In the genomic region with DNA sequence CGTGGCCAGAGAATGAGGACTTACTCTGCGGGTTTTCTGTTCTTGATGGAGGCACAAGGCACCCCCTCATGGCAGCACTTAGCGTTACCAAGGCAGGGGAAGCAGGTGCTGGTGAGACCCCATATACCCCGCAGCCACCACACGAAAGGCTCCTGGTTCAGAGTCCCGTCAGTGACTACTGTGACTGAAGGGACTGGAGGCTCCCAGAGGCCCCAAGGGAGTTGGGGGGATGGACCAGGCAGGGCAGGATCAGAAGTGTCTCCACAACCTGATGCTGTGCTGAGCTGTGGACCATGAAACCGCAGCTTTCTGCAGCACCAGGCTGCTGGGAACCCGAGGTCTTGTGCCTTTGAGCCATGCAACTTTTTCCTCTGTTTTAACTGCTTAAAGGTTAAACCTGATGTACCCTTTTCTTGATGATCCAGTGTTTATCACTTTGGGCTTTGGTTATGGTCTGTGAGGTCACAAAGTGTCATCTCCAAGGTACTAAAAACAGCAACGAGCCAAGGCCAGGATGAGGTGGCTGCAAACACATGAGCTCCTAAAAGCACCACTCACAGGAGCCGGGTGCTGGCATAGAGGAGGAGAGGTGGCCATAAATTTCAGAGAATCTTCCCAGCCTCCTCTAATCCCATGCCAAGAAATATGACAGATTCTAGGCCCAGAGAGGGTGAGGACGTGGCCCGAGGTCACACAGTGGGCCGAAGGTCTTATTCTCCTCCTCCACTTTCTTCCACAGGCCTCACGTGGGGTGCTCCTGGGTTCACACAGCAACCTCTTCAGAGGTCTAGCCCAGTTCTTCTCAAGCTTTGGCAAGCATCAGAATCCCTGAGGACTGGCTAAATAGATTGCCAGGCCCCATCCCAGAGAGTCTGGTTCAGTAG, we compare ENCODE assay signal across 11 cellular contexts. TPM values are rescaled to one million over a fixed set of nuclear protein-coding genes. Genes with fewer than 3 reads are reported as not detected.
DNase-seq lines count a peak whose midpoint lies in the region; ATAC-seq and TF ChIP-seq lines count a peak whose summit lies in the region.
"Had no signal": no experiment of that assay in that cellular context is flagged by ENCODE, and none has a peak within 500 bp of the region (broad histone marks: within the 10 kb centered on the region; RNA-seq: fewer than 3 reads in every experiment).

No MANE protein-coding gene starts in this region.

- TF ChIP-seq RAD21 in SK-N-SH (IDR thresholded peaks at IDR 0.05; ENCODE audit: low read length) = peak; percentile 31

- ATAC-seq in SK-N-SH treated with all-trans-retinoic acid at 6 μM for 48 hours (no peak), HG02759 (IDR thresholded peaks at IDR 0.05; ENCODE audit: unreplicated experiment) (peak; percentile 33), WTC11 (peak; percentile 50)
- ATAC-seq in stimulated activated memory B cell treated with anti-CD40 and anti-IgM and Interleukin-4, amounts not matched to agents 10 μg/mL and 1 μg/mL and 100 μg/mL, for 72 hours = peak; percentile 69
- ATAC-seq: T-cell had no signal

- H3K9me3 Mint-ChIP-seq in WTC11 = no peaks in the 10 kb centered on the region
- no peaks in the 10 kb centered on the region for H3K9me3 Mint-ChIP-seq in stimulated activated memory B cell treated with anti-CD40 and anti-IgM and Interleukin-4, amounts not matched to agents 10 μg/mL and 1 μg/mL and 100 μg/mL, for 72 hours
- H3K9me3 Mint-ChIP-seq: T-cell had no signal

- CTCF ChIA-PET in SK-N-SH (lab: Yijun Ruan, JAX) = interaction anchor here (0.7 to 2.4 kb wide), 3 partner anchors 11 to 76 kb away, joined by 3 to 11 read pairs (median 4); no protein-coding TSS in a partner anchor
- CTCF ChIA-PET in WTC11 (lab: Charles Lee) = interaction anchor here (0.9 to 6.6 kb wide), 2 partner anchors 76 to 97 kb away, joined by 3 to 60 read pairs; no protein-coding TSS in a partner anchor

- no peak overlapping the region for H3K9ac ChIP-seq in SK-N-SH

- no peaks in the 10 kb centered on the region for H3K79me2 ChIP-seq in SK-N-SH (ENCODE audit: insufficient read depth)

- H3K36me3 ChIP-seq in SK-N-SH (replicated peaks in 1 of 2; ENCODE audit: control insufficient read depth in 1 of 2, insufficient read depth in 2 of 2, low read length in 1 of 2) (no peaks in the 10 kb centered on the region), right atrium auricular region (no peaks in the 10 kb centered on the region)
- H3K36me3 ChIP-seq: neutrophil had no signal

- H3K4me1 ChIP-seq in SK-N-SH (ENCODE audit: control insufficient read depth in 1 of 2, insufficient read depth in 2 of 2, low read depth in 1 of 2, low read length in 1 of 2) (peaks cover 0 to 17% of the 10 kb centered on the region in 2 experiments; a peak in 1 of 4 replicates), right atrium auricular region (peaks cover 0 to 43% of the 10 kb centered on the region in 2 donors)

- no peaks in the 10 kb centered on the region for H3K27me3 ChIP-seq in SK-N-SH (ENCODE audit: insufficient read depth)
- H3K27me3 ChIP-seq in right atrium auricular region = no peaks in the 10 kb centered on the region

- H3K4me1 Mint-ChIP-seq in WTC11 = peaks cover 4% of the 10 kb centered on the region; the same call in 1 of the 2 replicates
- H3K4me1 Mint-ChIP-seq in stimulated activated memory B cell treated with anti-CD40 and anti-IgM and Interleukin-4, amounts not matched to agents 10 μg/mL and 1 μg/mL and 100 μg/mL, for 72 hours = peaks cover 83% of the 10 kb centered on the region

- 87% methylated on average over 9 of the region's 14 CpGs for WGBS in SK-N-SH (ENCODE audit: low lambda C conversion rate)

- no peak for DNase-seq in SK-N-SH
- peak; percentile 41 for DNase-seq in WTC11 (ENCODE audit: low spot score)
- DNase-seq in NCI-H1694 (lab: John Stamatoyannopoulos, UW) = no peak
- no peak for DNase-seq in right atrium auricular region (ENCODE audit: low spot score)
- no peak for DNase-seq in stimulated activated CD4-positive, alpha-beta T cell treated with anti-CD3 and anti-CD28 coated beads, Interleukin-4, amount 100 ng/mL, for 4 hours
- DNase-seq: T-cell had no signal

- H3K9me2 ChIP-seq in SK-N-SH = no peaks in the 10 kb centered on the region

- no peak overlapping the region for H3K4me3 Mint-ChIP-seq in WTC11
- peak overlapping the region; percentile 3 for H3K4me3 Mint-ChIP-seq in stimulated activated memory B cell treated with anti-CD40 and anti-IgM and Interleukin-4, amounts not matched to agents 10 μg/mL and 1 μg/mL and 100 μg/mL, for 72 hours
- H3K4me3 Mint-ChIP-seq: T-cell had no signal

- POLR2A ChIA-PET in SK-N-SH (lab: Yijun Ruan, JAX) (interaction anchor here (0.5 kb wide), 1 partner anchor 245 kb away, joined by 3 read pairs; no protein-coding TSS in a partner anchor), WTC11 (lab: Charles Lee) (interaction anchor here (0.6 kb wide), 1 partner anchor 343 kb away, joined by 3 read pairs; no protein-coding TSS in a partner anchor)

- no peaks in the 10 kb centered on the region for H4K20me1 ChIP-seq in SK-N-SH (ENCODE audit: insufficient read depth)

- H3K4me3 ChIP-seq in SK-N-SH (ENCODE audit: low read depth in 2 of 2, low read length in 1 of 2) = no peak overlapping the region
- H3K4me3 ChIP-seq in right atrium auricular region = no peak overlapping the region

- TF ChIP-seq CTCF in SK-N-SH (IDR thresholded peaks at IDR 0.05) (no peak), WTC11 (IDR thresholded peaks at IDR 0.05) (no peak), right atrium auricular region (IDR thresholded peaks at IDR 0.05) (no peak)

- no peak for TF ChIP-seq EP300 in SK-N-SH (IDR thresholded peaks at IDR 0.05; ENCODE audit: borderline replicate concordance in 1 of 2, low read depth in 1 of 2, low read length in 1 of 2)

- H3F3A ChIP-seq in SK-N-SH (replicated peaks; ENCODE audit: insufficient read depth) = no peaks in the 10 kb centered on the region

- H2AFZ ChIP-seq in SK-N-SH (ENCODE audit: low read depth) = no peak overlapping the region

- H3K27ac ChIP-seq in SK-N-SH (ENCODE audit: low read depth in 2 of 2, low read length in 1 of 2) = no peak overlapping the region
- no peak overlapping the region for H3K27ac ChIP-seq in right atrium auricular region
- H3K27ac ChIP-seq: neutrophil had no signal

- H3K36me3 Mint-ChIP-seq in WTC11 = no peaks in the 10 kb centered on the region
- H3K36me3 Mint-ChIP-seq in stimulated activated memory B cell treated with anti-CD40 and anti-IgM and Interleukin-4, amounts not matched to agents 10 μg/mL and 1 μg/mL and 100 μg/mL, for 72 hours = peaks cover 3% of the 10 kb centered on the region
- H3K36me3 Mint-ChIP-seq: T-cell had no signal

- H3K4me2 ChIP-seq in SK-N-SH = no peak overlapping the region

- H3K27ac Mint-ChIP-seq in WTC11 = no peak overlapping the region
- peak overlapping the region; percentile 93 for H3K27ac Mint-ChIP-seq in stimulated activated memory B cell treated with anti-CD40 and anti-IgM and Interleukin-4, amounts not matched to agents 10 μg/mL and 1 μg/mL and 100 μg/mL, for 72 hours
- H3K27ac Mint-ChIP-seq: T-cell had no signal

- H3K9me3 ChIP-seq in SK-N-SH = no peaks in the 10 kb centered on the region
- no peaks in the 10 kb centered on the region for H3K9me3 ChIP-seq in right atrium auricular region
- H3K9me3 ChIP-seq: neutrophil had no signal

- H3K27me3 Mint-ChIP-seq in WTC11 (ENCODE audit: low read depth) = peaks cover 13% of the 10 kb centered on the region
- H3K27me3 Mint-ChIP-seq in stimulated activated memory B cell treated with anti-CD40 and anti-IgM and Interleukin-4, amounts not matched to agents 10 μg/mL and 1 μg/mL and 100 μg/mL, for 72 hours = peaks cover 24% of the 10 kb centered on the region

TF ChIP-seq in SK-N-SH, 30 proteins besides CTCF, POLR2A, EP300 and RAD21 (continues in another document):
- TF ChIP-seq SIN3A (IDR thresholded peaks at IDR 0.05; ENCODE audit: borderline replicate concordance, low read depth, low read length) (no peak), NFIC (IDR thresholded peaks at IDR 0.05; ENCODE audit: borderline replicate concordance) (no peak), MEF2A (IDR thresholded peaks at IDR 0.05; ENCODE audit: borderline replicate concordance, low read depth) (no peak), FOXJ3 (CRISPR knock-in tag; IDR thresholded peaks at IDR 0.05) (no peak), TCF12 (IDR thresholded peaks at IDR 0.05) (no peak), POLR2AphosphoS5 (IDR thresholded peaks at IDR 0.05; ENCODE audit: low read depth, low read length) (no peak), NRF1 (IDR thresholded peaks at IDR 0.05; ENCODE audit: low read depth, low read length) (no peak)

TF ChIP-seq in SK-N-SH treated with all-trans-retinoic acid at 6 μM for 48 hours, 23 proteins besides CTCF, POLR2A, EP300 and RAD21 (continues in another document):
- no peak for TF ChIP-seq PPARA (CRISPR knock-in tag; IDR thresholded peaks at IDR 0.05; ENCODE audit: borderline replicate concordance)

TF ChIP-seq in WTC11, 78 proteins besides CTCF, POLR2A, EP300 and RAD21 (continues in another document):
- TF ChIP-seq, protein P1, sequence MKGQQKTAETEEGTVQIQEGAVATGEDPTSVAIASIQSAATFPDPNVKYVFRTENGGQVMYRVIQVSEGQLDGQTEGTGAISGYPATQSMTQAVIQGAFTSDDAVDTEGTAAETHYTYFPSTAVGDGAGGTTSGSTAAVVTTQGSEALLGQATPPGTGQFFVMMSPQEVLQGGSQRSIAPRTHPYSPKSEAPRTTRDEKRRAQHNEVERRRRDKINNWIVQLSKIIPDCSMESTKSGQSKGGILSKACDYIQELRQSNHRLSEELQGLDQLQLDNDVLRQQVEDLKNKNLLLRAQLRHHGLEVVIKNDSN (CRISPR knock-in tag; IDR thresholded peaks at IDR 0.05) = no peak
- TF ChIP-seq, protein P2, sequence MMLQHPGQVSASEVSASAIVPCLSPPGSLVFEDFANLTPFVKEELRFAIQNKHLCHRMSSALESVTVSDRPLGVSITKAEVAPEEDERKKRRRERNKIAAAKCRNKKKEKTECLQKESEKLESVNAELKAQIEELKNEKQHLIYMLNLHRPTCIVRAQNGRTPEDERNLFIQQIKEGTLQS (CRISPR knock-in tag; conservative IDR thresholded peaks at IDR 0.05) = no peak
- no peak for TF ChIP-seq ZNF121 (CRISPR knock-in tag; IDR thresholded peaks at IDR 0.05)
- TF ChIP-seq, protein P3, sequence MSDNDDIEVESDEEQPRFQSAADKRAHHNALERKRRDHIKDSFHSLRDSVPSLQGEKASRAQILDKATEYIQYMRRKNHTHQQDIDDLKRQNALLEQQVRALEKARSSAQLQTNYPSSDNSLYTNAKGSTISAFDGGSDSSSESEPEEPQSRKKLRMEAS (CRISPR knock-in tag; IDR thresholded peaks at IDR 0.05) = no peak
- TF ChIP-seq FOXP1 (CRISPR knock-in tag; IDR thresholded peaks at IDR 0.05; ENCODE audit: borderline replicate concordance) = no peak

RNA-seq across cellular contexts. Expression of a gene that starts 4.2 kb away (rescaled TPM):
- 0.19 and 0.43 TPM in 2 replicates for polyA plus RNA-seq in SK-N-SH (2012; rRNA removed)
- 0.28 and 0.30 TPM in 2 replicates for polyA plus RNA-seq in SK-N-SH (2012; cell fraction: cytosol; rRNA removed)
- polyA plus RNA-seq in SK-N-SH (2012; cell fraction: nucleus; rRNA removed) = 0.42 and 0.57 TPM in 2 replicates
- total RNA-seq in WTC11 (2021) = 0.74 to 1.7 TPM (median 1.6 TPM) in 3 replicates
- total RNA-seq in right atrium auricular region = 10 to 100 TPM; 37.9 to 56.0 TPM
- total RNA-seq: A172 had no signal

Comparison
In these comparisons a context has a peak if more than half of its experiments do, and no peak if none do; other contexts are left out.
1. RNA of a gene that starts 4.2 kb away (total RNA-seq): 37.9 to 56.0 TPM in right atrium auricular region; 0.74 to 1.7 TPM in WTC11; every median in the first group is over 10 times any median in the second.